Comparison of ENCODE assay signal across 9 cellular contexts in genomic region chr6:170271771-170272314, GRCh38. TPM values are rescaled to one million over a fixed set of nuclear protein-coding genes. Genes with fewer than 3 reads are reported as not detected.
DNase-seq lines count a peak whose midpoint lies in the region; ATAC-seq, FAIRE-seq and TF ChIP-seq lines count a peak whose summit lies in the region.
"Had no signal": no experiment of that assay in that cellular context is flagged by ENCODE, and none has a peak within 500 bp of the region (broad histone marks: within the 10 kb centered on the region; RNA-seq: fewer than 3 reads in every experiment).

No MANE protein-coding gene starts in this region.

- H3K4me3 ChIP-seq in heart left ventricle (peak overlapping the region in 7 of 12 donors; percentile 6 to 51 (median 30)), muscle layer of duodenum (ENCODE audit: low read depth in 1 of 2, low read length in 2 of 2) (peak overlapping the region; percentile 19 to 30)
- H3K4me3 ChIP-seq: A549 had no signal

- no peak for TF ChIP-seq CTCF in heart left ventricle (IDR thresholded peaks at IDR 0.05)

- peak in 2 of 5 donors; percentile 56 to 79 for DNase-seq in heart left ventricle
- no peak for DNase-seq in cardiac septum (ENCODE audit: low spot score)
- peak; percentile 64 for DNase-seq in activated T-cell treated with anti-CD3 and anti-CD28 coated beads for 48 hours (ENCODE audit: low read depth)
- DNase-seq in NCI-H1694 treated with DMSO at 0.1 percent for 48 hours (lab: John Stamatoyannopoulos, UW), result no peak
- DNase-seq in RCC 7860 (ENCODE audit: low spot score), result no peak
- no peak for DNase-seq in SKM-1 treated with dmso at 0.1 percent for 144 hours (lab: John Stamatoyannopoulos, UW; ENCODE audit: unreplicated experiment)

- intact Hi-C loops in heart left ventricle (cut with DNase I) (loop anchor here in 3 of 10 donors (5.0 to 10.0 kb wide), 3 partner anchors 95 to 117 kb away; no protein-coding TSS in a partner anchor), cardiac septum (cut with DNase I) (no loop called here)

- ATAC-seq in heart left ventricle (no peak), HG03558 (IDR thresholded peaks at IDR 0.05; ENCODE audit: extremely low read depth, unreplicated experiment) (peak; percentile 90)
- ATAC-seq: A549 had no signal

- no peak for FAIRE-seq in RCC 7860 (lab: Jason Lieb, UNC)
- FAIRE-seq: A549 had no signal

- peaks cover 3 to 32% (median 22%) of the 10 kb centered on the region in 12 donors for H3K4me1 ChIP-seq in heart left ventricle
- H3K4me1 ChIP-seq in muscle layer of duodenum (ENCODE audit: control insufficient read depth in 1 of 2, insufficient read depth in 2 of 2, low read length in 2 of 2), result peaks cover 0 to 4% of the 10 kb centered on the region in 2 donors
- H3K4me1 ChIP-seq: A549 had no signal

- H3K9me3 ChIP-seq in heart left ventricle (no peaks in the 10 kb centered on the region), muscle layer of duodenum (ENCODE audit: control insufficient read depth in 1 of 2, low read length in 2 of 2) (no peaks in the 10 kb centered on the region)
- H3K9me3 ChIP-seq: A549 had no signal

- no peaks in the 10 kb centered on the region for H3K27me3 ChIP-seq in heart left ventricle
- H3K27me3 ChIP-seq in muscle layer of duodenum (ENCODE audit: low read depth, low read length), result no peaks in the 10 kb centered on the region

- WGBS in heart left ventricle, 4 donors, result 82 to 91% (median 87%) methylated on average over 30 to 32 of the region's 32 CpGs

- H3K36me3 ChIP-seq in heart left ventricle, result no peaks in the 10 kb centered on the region
- H3K36me3 ChIP-seq in muscle layer of duodenum (ENCODE audit: control insufficient read depth in 1 of 2, insufficient read depth in 2 of 2, low read length in 2 of 2), result no peaks in the 10 kb centered on the region

- no peak for TF ChIP-seq POLR2A in heart left ventricle (IDR thresholded peaks at IDR 0.05)

- H3K27ac ChIP-seq in heart left ventricle (peak overlapping the region in 1 of 12 donors; percentile 49), muscle layer of duodenum (ENCODE audit: low read length) (no peak overlapping the region)
- H3K27ac ChIP-seq: A549 had no signal

RNA-seq across cellular contexts. Expression of gene DLL1, which starts 19.0 kb away (rescaled TPM):
- total RNA-seq in heart left ventricle, result 10 to 100 TPM in 1 of 9 donors, 1 to 10 TPM in 8; 5.5 to 10.7 (median 8.0) TPM
- 10 to 100 TPM in 1 of 2 donors, 1 to 10 TPM in 1; 2.6 to 10.0 TPM for polyA plus RNA-seq in heart left ventricle
- total RNA-seq in cardiac septum, result 6.4 TPM

RNA-seq across cellular contexts. Expression of gene FAM120B, which starts 34.7 kb away (rescaled TPM):
- 10 to 100 TPM; 12.1 to 29.4 (median 19.9) TPM for total RNA-seq in heart left ventricle
- 1 to 10 TPM; 6.6 to 7.3 TPM for polyA plus RNA-seq in heart left ventricle
- 27.4 TPM for total RNA-seq in cardiac septum
